ENCODE assay signal across 14 cellular contexts in the genomic region with DNA sequence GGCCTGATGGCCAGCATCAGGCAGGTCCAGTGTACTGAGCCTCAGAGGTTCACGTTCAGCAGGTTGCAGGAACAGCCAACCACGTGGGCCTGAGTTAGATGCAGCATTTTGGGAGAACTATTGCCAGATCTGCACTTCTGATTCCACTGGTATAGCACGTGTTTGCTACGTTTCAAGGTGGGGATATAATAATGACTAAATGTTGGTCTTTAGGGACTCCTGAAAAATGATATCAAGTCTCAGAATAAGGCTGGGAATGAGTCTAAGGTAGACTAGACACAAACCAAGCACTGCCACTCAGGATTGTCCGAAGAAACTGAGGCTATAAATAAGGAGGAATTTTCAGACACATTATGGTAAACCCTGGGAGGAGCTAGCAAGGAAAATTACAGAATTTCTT.
DNase-seq lines count a peak whose midpoint lies in the region; ATAC-seq, FAIRE-seq and TF ChIP-seq lines count a peak whose summit lies in the region.
"Had no signal": no experiment of that assay in that cellular context is flagged by ENCODE, and none has a peak within 500 bp of the region (broad histone marks: within the 10 kb centered on the region; RNA-seq: fewer than 3 reads in every experiment).

No MANE protein-coding gene starts in this region.

- H3K9ac ChIP-seq in K562 (ENCODE audit: insufficient read depth in 1 of 2, low read depth in 2 of 2, low read length in 2 of 2) = no peak overlapping the region

- CTCF ChIA-PET in K562 (lab: Yijun Ruan, JAX; ENCODE audit: low intra/inter-chr PET ratio) = no interaction called here

- peak overlapping the region; percentile 89 to 91 (median 90) for H3K4me3 Mint-ChIP-seq in nephron

- peak overlapping the region; percentile 68 for H2AFZ ChIP-seq in K562 (ENCODE audit: low read depth, low read length)

- no peaks in the 10 kb centered on the region for H3K9me3 Mint-ChIP-seq in nephron

- H3K4me2 ChIP-seq in K562 (ENCODE audit: insufficient read depth, low read length) = no peak overlapping the region

- H3K9me3 ChIP-seq in left ventricle myocardium inferior (replicated peaks) (no peaks in the 10 kb centered on the region), K562 (replicated peaks; ENCODE audit: control insufficient read depth, insufficient read depth, low read depth, low read length) (no peaks in the 10 kb centered on the region)
- H3K9me3 ChIP-seq: right lobe of liver had no signal

- FAIRE-seq in K562 (lab: Jason Lieb, UNC) = no peak
- peak; percentile 48 for FAIRE-seq in urothelium cell line (lab: Jason Lieb, UNC)

- H3K27ac Mint-ChIP-seq in nephron = peak overlapping the region; percentile 85 to 87 (median 86)

- H3K27ac ChIP-seq in left ventricle myocardium inferior (replicated peaks) (peak overlapping the region; percentile 87), K562 (ENCODE audit: extremely low read depth, low read depth, low read length) (no peak overlapping the region)
- H3K27ac ChIP-seq: epithelial cell of prostate, SK-N-MC had no signal

- H3K36me3 Mint-ChIP-seq in nephron (ENCODE audit: low read depth) = peaks cover 20% of the 10 kb centered on the region

- TF ChIP-seq EP300 in K562 (IDR thresholded peaks at IDR 0.05; ENCODE audit: low read length) = no peak

- H3K27me3 Mint-ChIP-seq in nephron (ENCODE audit: low read depth) = no peaks in the 10 kb centered on the region
- H3K27me3 Mint-ChIP-seq: activated naive CD8-positive, alpha-beta T cell had no signal

- 30% methylated on average over 5 of the region's 5 CpGs for WGBS in K562 (ENCODE audit: insufficient coverage, low coverage, missing lambda C conversion rate)

- TF ChIP-seq CTCF in left ventricle myocardium inferior (IDR thresholded peaks at IDR 0.05; ENCODE audit: borderline replicate concordance) = no peak
- TF ChIP-seq CTCF in K562 (IDR thresholded peaks at IDR 0.05 in 2 of 3, conservative IDR thresholded peaks at IDR 0.05 in 1 of 3; ENCODE audit: insufficient read depth in 2 of 3, low read depth in 1 of 3, low read length in 3 of 3) = no peak
- TF ChIP-seq CTCF in nephron (IDR thresholded peaks at IDR 0.05; ENCODE audit: unreplicated experiment in 3 of 3) = no peak

- DNase-seq in left ventricle myocardium inferior = no peak
- DNase-seq in Right ventricle myocardium inferior (ENCODE audit: missing footprints) = no peak
- DNase-seq in K562 (ENCODE audit: extremely low read depth in 1 of 4, low spot score in 3 of 4) = no peak
- DNase-seq in urothelium cell line (ENCODE audit: low spot score) = no peak
- DNase-seq in SHP77 treated with DMSO at 0.1 percent for 48 hours (lab: John Stamatoyannopoulos, UW) = no peak
- no peak for DNase-seq in NCI-H1092 (lab: John Stamatoyannopoulos, UW)
- DNase-seq: NCI-H1417 treated with DMSO at 0.1 percent for 48 hours, NCI-H226, right lobe of liver had no signal

- H3K4me3 ChIP-seq in left ventricle myocardium inferior = no peak overlapping the region
- no peak overlapping the region for H3K4me3 ChIP-seq in K562
- H3K4me3 ChIP-seq: SK-N-MC had no signal

- TF ChIP-seq POLR2A in K562 (conservative IDR thresholded peaks at IDR 0.05) = no peak

- intact Hi-C loops in left ventricle myocardium inferior (cut with micrococcal nuclease) = no loop called here
- intact Hi-C loops in Right ventricle myocardium inferior (cut with DNase I) = no loop called here
- intact Hi-C loops in K562 (cut with micrococcal nuclease) = no loop called here

- H3K36me3 ChIP-seq in left ventricle myocardium inferior = peaks cover 11% of the 10 kb centered on the region
- no peaks in the 10 kb centered on the region for H3K36me3 ChIP-seq in K562 (ENCODE audit: control insufficient read depth, insufficient read depth, low read length)

- POLR2A ChIA-PET in K562 (lab: Yijun Ruan, JAX) = interaction anchor here (1.0 to 1.7 kb wide), 2 partner anchors 12 to 14 kb away, joined by 3 to 4 read pairs; no protein-coding TSS in a partner anchor

- H4K20me1 ChIP-seq in K562 (replicated peaks; ENCODE audit: control insufficient read depth, insufficient read depth, low read length) = no peaks in the 10 kb centered on the region

- peaks cover 37% of the 10 kb centered on the region for H3K4me1 Mint-ChIP-seq in nephron

- no peak for ATAC-seq in Right ventricle myocardium inferior
- ATAC-seq in K562 = peak; percentile 26; the same call in 2 of the 3 replicates
- no peak for ATAC-seq in HG02798 (IDR thresholded peaks at IDR 0.05; ENCODE audit: poor library complexity, unreplicated experiment)

- H3K9me1 ChIP-seq in K562 (ENCODE audit: control insufficient read depth, insufficient read depth, low read length) = no peaks in the 10 kb centered on the region

- H3K79me2 ChIP-seq in K562 (ENCODE audit: control insufficient read depth, insufficient read depth, low read length) = no peaks in the 10 kb centered on the region

- peaks cover 69% of the 10 kb centered on the region for H3K4me1 ChIP-seq in left ventricle myocardium inferior
- peaks cover 5 to 22% of the 10 kb centered on the region in 2 experiments; a peak in 4 of 5 replicates for H3K4me1 ChIP-seq in K562 (replicated peaks in 1 of 2; ENCODE audit: control insufficient read depth in 2 of 2, insufficient read depth in 2 of 2, low read length in 2 of 2)

- in situ Hi-C loops in K562 (cut with MboI) = no loop called here

- BruUV-seq in K562 (replicated peaks; lab: Mats Ljungman, UMichigan) = no TSS peak

- TF ChIP-seq RAD21 in K562 (CRISPR knock-in tag; conservative IDR thresholded peaks at IDR 0.05 in 1 of 2, IDR thresholded peaks at IDR 0.05 in 1 of 2) = no peak

- no peaks in the 10 kb centered on the region for H3K27me3 ChIP-seq in left ventricle myocardium inferior (ENCODE audit: low read depth)
- H3K27me3 ChIP-seq in K562 (ENCODE audit: control insufficient read depth in 2 of 2, insufficient read depth in 2 of 2, low read length in 2 of 2) = no peaks in the 10 kb centered on the region
- H3K27me3 ChIP-seq: right lobe of liver had no signal

TF ChIP-seq in K562, 482 proteins besides CTCF, POLR2A, EP300 and RAD21:
- TF ChIP-seq HSF4 (CRISPR knock-in tag; IDR thresholded peaks at IDR 0.05; ENCODE audit: borderline replicate concordance) = no peak
- no peak for TF ChIP-seq POLR2AphosphoS5 (IDR thresholded peaks at IDR 0.05; ENCODE audit: control insufficient read depth, insufficient read depth, low read depth, low read length)
- no peak for TF ChIP-seq NFIX (CRISPR knock-in tag; IDR thresholded peaks at IDR 0.05; ENCODE audit: low read depth)
- TF ChIP-seq ZNF408 (CRISPR knock-in tag; IDR thresholded peaks at IDR 0.05; ENCODE audit: low read depth) = no peak
- TF ChIP-seq, protein P1, sequence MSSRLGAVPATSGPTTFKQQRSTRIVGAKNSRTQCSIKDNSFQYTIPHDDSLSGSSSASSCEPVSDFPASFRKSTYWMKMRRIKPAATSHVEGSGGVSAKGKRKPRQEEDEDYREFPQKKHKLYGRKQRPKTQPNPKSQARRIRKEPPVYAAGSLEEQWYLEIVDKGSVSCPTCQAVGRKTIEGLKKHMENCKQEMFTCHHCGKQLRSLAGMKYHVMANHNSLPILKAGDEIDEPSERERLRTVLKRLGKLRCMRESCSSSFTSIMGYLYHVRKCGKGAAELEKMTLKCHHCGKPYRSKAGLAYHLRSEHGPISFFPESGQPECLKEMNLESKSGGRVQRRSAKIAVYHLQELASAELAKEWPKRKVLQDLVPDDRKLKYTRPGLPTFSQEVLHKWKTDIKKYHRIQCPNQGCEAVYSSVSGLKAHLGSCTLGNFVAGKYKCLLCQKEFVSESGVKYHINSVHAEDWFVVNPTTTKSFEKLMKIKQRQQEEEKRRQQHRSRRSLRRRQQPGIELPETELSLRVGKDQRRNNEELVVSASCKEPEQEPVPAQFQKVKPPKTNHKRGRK (tag; IDR thresholded peaks at IDR 0.05) = no peak
- no peak for TF ChIP-seq KAT8 (IDR thresholded peaks at IDR 0.05; ENCODE audit: low read depth)
- TF ChIP-seq, protein P2, sequence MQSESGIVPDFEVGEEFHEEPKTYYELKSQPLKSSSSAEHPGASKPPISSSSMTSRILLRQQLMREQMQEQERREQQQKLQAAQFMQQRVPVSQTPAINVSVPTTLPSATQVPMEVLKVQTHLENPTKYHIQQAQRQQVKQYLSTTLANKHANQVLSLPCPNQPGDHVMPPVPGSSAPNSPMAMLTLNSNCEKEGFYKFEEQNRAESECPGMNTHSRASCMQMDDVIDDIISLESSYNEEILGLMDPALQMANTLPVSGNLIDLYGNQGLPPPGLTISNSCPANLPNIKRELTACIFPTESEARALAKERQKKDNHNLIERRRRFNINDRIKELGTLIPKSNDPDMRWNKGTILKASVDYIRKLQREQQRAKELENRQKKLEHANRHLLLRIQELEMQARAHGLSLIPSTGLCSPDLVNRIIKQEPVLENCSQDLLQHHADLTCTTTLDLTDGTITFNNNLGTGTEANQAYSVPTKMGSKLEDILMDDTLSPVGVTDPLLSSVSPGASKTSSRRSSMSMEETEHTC (IDR thresholded peaks at IDR 0.05) = no peak
